ENCODE assay signal across 28 cellular contexts in the genomic region with DNA sequence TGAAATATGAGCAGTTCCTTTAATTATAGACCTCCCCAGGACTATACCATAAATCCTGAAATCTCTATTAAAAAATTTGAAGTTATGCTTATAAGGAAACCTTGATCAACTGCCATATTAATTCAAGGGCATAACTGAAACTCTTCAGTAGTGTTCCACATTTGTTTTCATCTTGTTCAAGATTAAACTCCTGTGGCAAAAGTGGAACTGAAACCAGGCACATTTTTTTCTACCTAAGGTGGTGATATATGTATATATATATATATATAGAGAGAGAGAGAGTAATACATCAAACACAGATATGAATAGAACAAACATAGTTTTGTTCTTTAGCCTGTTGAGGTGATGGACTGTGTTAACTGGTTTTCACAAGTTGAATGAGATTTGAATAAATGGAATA.
"Had no signal": no experiment of that assay in that cellular context is flagged by ENCODE, and none has a peak within 500 bp of the region (broad histone marks: within the 10 kb centered on the region; RNA-seq: fewer than 3 reads in every experiment).

No MANE protein-coding gene starts in this region.

- H3K27me3 ChIP-seq: ascending aorta, body of pancreas, brain microvascular endothelial cell had no signal

- H3K4me3 ChIP-seq: ascending aorta, body of pancreas, breast epithelium had no signal

- H3K27ac ChIP-seq: ascending aorta, body of pancreas, brain microvascular endothelial cell, breast epithelium, VCaP had no signal

- H3K36me3 ChIP-seq: ascending aorta, brain microvascular endothelial cell, breast epithelium had no signal

- H3K4me1 ChIP-seq: ascending aorta, body of pancreas, breast epithelium had no signal

- DNase-seq: activated B cell treated with CpG ODN at 0.5 μM for 24 hours; activated CD4-positive, alpha-beta memory T cell treated with anti-CD3 and anti-CD28 coated beads for 36 hours; activated CD4-positive, alpha-beta T cell treated with anti-CD3 and anti-CD28 coated beads for 4 hours; activated CD4-positive, alpha-beta T cell treated with anti-CD3 and anti-CD28 coated beads, Interleukin-2, amount 10 ng/mL, durations not matched to agents 24 days and 14 days; activated CD4-positive, alpha-beta T cell treated with anti-CD3 and anti-CD28 coated beads, Interleukin-2, amount 50 U/mL, for 1 hour; activated CD4-positive, alpha-beta T cell treated with anti-CD3 and anti-CD28 coated beads, Interleukin-2, amount 50 U/mL, for 4 hours; activated CD4-positive, CD25-positive, alpha-beta regulatory T cell treated with anti-CD3 and anti-CD28 coated beads, Interleukin-2, amount 50 U/mL, for 72 hours; activated CD8-positive, alpha-beta memory T cell treated with anti-CD3 and anti-CD28 coated beads, Interleukin-2, amount 50 U/mL, for 4 hours; activated CD8-positive, alpha-beta T cell treated with anti-CD3 and anti-CD28 coated beads for 36 hours; activated effector memory CD4-positive, alpha-beta T cell treated with Interleukin-2 at 50 U/mL for 16 hours; activated gamma-delta T cell; activated naive CD4-positive, alpha-beta T cell treated with anti-CD3 and anti-CD28 coated beads, Interleukin-2, amount 10 ng/mL, durations not matched to agents 7 days and 5 days; activated naive CD4-positive, alpha-beta T cell treated with Interleukin-2 at 50 U/mL for 16 hours; activated naive CD8-positive, alpha-beta T cell treated with anti-CD3 and anti-CD28 coated beads, Interleukin-2, amount 10 ng/mL, durations not matched to agents 7 days and 5 days; activated naive CD8-positive, alpha-beta T cell treated with anti-CD3 and anti-CD28 coated beads, Interleukin-2, amount 50 U/mL, for 24 hours; activated T-cell treated with anti-CD3 and anti-CD28 coated beads for 4 hours; activated T-cell treated with anti-CD3 and anti-CD28 coated beads, Interleukin-2, amount 50 U/mL, for 24 hours; activated T-cell treated with anti-CD3 and anti-CD28 coated beads, Interleukin-2, amount 50 U/mL, for 48 hours; amygdala; anterior cingulate cortex; body of pancreas; brain microvascular endothelial cell; central memory CD4-positive, alpha-beta T cell; T-helper 2 cell; T-helper 9 cell had no signal

- H3K9me3 ChIP-seq: ascending aorta, body of pancreas, breast epithelium had no signal

- ATAC-seq: activated CD8-positive, alpha-beta T cell treated with anti-CD3 and anti-CD28 coated beads for 36 hours; activated naive CD8-positive, alpha-beta T cell treated with anti-CD3 and anti-CD28 coated beads, Interleukin-2, amount 50 U/mL, for 24 hours; body of pancreas had no signal
